1 cellular context compared by ENCODE assay signal in genomic region chr22:30968015-30968923, GRCh38.
A peak's percentile ranks its signal among the peaks of the same experiment; 100 is the strongest.
TF ChIP-seq lines count a peak whose summit lies in the region.

Gene MORC2 (minus strand): TSS chr22:30968774. CDS start chr22:30967889, 885 bp downstream.

TF ChIP-seq in HepG2, 621 proteins besides CTCF, POLR2A, EP300 and RAD21 (continued from another document and continues in another):
- TF ChIP-seq XRCC5 (optimal IDR thresholded peaks at IDR 0.05; ENCODE audit: low read length) = no peak
- TF ChIP-seq BRD4 (CRISPR knock-in tag; IDR thresholded peaks at IDR 0.05) = no peak
- TF ChIP-seq SUZ12 (IDR thresholded peaks at IDR 0.05; ENCODE audit: low read depth, low read length) = no peak
- TF ChIP-seq ZNF136 (CRISPR knock-in tag; IDR thresholded peaks at IDR 0.05; ENCODE audit: low read depth) = no peak
- no peak for TF ChIP-seq FUBP1 (CRISPR knock-in tag; IDR thresholded peaks at IDR 0.05; ENCODE audit: borderline replicate concordance)
- TF ChIP-seq ZBTB33 (CRISPR knock-in tag; IDR thresholded peaks at IDR 0.05) = 0 out of 2 replicates have a peak, but pooled peaks have one; percentile 9
- no peak; the same call in 1 of the 2 replicates for TF ChIP-seq SALL1 (CRISPR knock-in tag; IDR thresholded peaks at IDR 0.05)
- TF ChIP-seq NFRKB (IDR thresholded peaks at IDR 0.05) = no peak
- TF ChIP-seq ZFX (CRISPR knock-in tag; IDR thresholded peaks at IDR 0.05; ENCODE audit: low read depth) = 0 out of 2 replicates have a peak, but pooled peaks have one; percentile 35
- TF ChIP-seq YEATS4 (CRISPR knock-in tag; IDR thresholded peaks at IDR 0.05; ENCODE audit: borderline replicate concordance) = no peak; the same call in 1 of the 2 replicates
- 0 out of 4 replicates have a peak, but pooled peaks of 1 of the 2 experiments have one; percentile 42 for TF ChIP-seq KLF16 (CRISPR knock-in tag; IDR thresholded peaks at IDR 0.05)
- no peak for TF ChIP-seq MAZ (IDR thresholded peaks at IDR 0.05; ENCODE audit: borderline replicate concordance, low read depth, low read length)
- TF ChIP-seq MAZ (CRISPR knock-in tag; IDR thresholded peaks at IDR 0.05; ENCODE audit: low read depth) = no peak
- no peak for TF ChIP-seq NR3C1 (CRISPR knock-in tag; IDR thresholded peaks at IDR 0.05)
- 0 out of 2 replicates have a peak, but pooled peaks have one; percentile 26 for TF ChIP-seq NR0B2 (CRISPR knock-in tag; IDR thresholded peaks at IDR 0.05)
- no peak for TF ChIP-seq HMGXB3 (CRISPR knock-in tag; IDR thresholded peaks at IDR 0.05; ENCODE audit: borderline replicate concordance)
- 0 out of 2 replicates have a peak, but pooled peaks have one; percentile 20 for TF ChIP-seq TARDBP (CRISPR knock-in tag; IDR thresholded peaks at IDR 0.05)
- TF ChIP-seq DMAP1 (CRISPR knock-in tag; IDR thresholded peaks at IDR 0.05) = peak; percentile 64; the same call in 1 of the 2 replicates
- TF ChIP-seq ZBED4 (CRISPR knock-in tag; IDR thresholded peaks at IDR 0.05; ENCODE audit: borderline replicate concordance) = 0 out of 2 replicates have a peak, but pooled peaks have one; percentile 55
- TF ChIP-seq TCF12 (IDR thresholded peaks at IDR 0.05) = no peak
- TF ChIP-seq TCF12 (CRISPR knock-in tag; IDR thresholded peaks at IDR 0.05) = no peak
- TF ChIP-seq ZNF558 (CRISPR knock-in tag; IDR thresholded peaks at IDR 0.05; ENCODE audit: borderline replicate concordance) = peak; percentile 89; the same call in 1 of the 2 replicates
- TF ChIP-seq FOXO4 (CRISPR knock-in tag; conservative IDR thresholded peaks at IDR 0.05) = 0 out of 2 replicates have a peak, but pooled peaks have one; percentile 68
- TF ChIP-seq ZNF234 (CRISPR knock-in tag; conservative IDR thresholded peaks at IDR 0.05) = 0 out of 2 replicates have a peak, but pooled peaks have one; percentile 70
- no peak for TF ChIP-seq RELA (CRISPR knock-in tag; IDR thresholded peaks at IDR 0.05)
- TF ChIP-seq KLF15 (CRISPR knock-in tag; IDR thresholded peaks at IDR 0.05; ENCODE audit: borderline replicate concordance) = no peak
- TF ChIP-seq ZNF574 (CRISPR knock-in tag; IDR thresholded peaks at IDR 0.05) = 0 out of 2 replicates have a peak, but pooled peaks have one; percentile 25
- no peak; the same call in none of the 2 replicates for TF ChIP-seq SAP130 (CRISPR knock-in tag; IDR thresholded peaks at IDR 0.05; ENCODE audit: low read depth)
- TF ChIP-seq ZNF225 (CRISPR knock-in tag; IDR thresholded peaks at IDR 0.05) = peak; percentile 42
- peak; percentile 36 for TF ChIP-seq ZNF18 (CRISPR knock-in tag; IDR thresholded peaks at IDR 0.05; ENCODE audit: insufficient replicate concordance)
- no peak; the same call in 1 of the 2 replicates for TF ChIP-seq HCFC1 (IDR thresholded peaks at IDR 0.05; ENCODE audit: low read depth, low read length)
- peak; percentile 61; the same call in 1 of the 2 replicates for TF ChIP-seq IRX3 (CRISPR knock-in tag; IDR thresholded peaks at IDR 0.05; ENCODE audit: borderline replicate concordance, low read depth)
- TF ChIP-seq RARA (CRISPR knock-in tag; IDR thresholded peaks at IDR 0.05) = 0 out of 2 replicates have a peak, but pooled peaks have one; percentile 27
- TF ChIP-seq ZFP90 (CRISPR knock-in tag; IDR thresholded peaks at IDR 0.05; ENCODE audit: borderline replicate concordance) = 0 out of 2 replicates have a peak, but pooled peaks have one; percentile 7
- peak; percentile 52; the same call in 1 of the 2 replicates for TF ChIP-seq ZBTB38 (CRISPR knock-in tag; IDR thresholded peaks at IDR 0.05)
